Comparison of ENCODE assay signal across 19 cellular contexts in the genomic region with DNA sequence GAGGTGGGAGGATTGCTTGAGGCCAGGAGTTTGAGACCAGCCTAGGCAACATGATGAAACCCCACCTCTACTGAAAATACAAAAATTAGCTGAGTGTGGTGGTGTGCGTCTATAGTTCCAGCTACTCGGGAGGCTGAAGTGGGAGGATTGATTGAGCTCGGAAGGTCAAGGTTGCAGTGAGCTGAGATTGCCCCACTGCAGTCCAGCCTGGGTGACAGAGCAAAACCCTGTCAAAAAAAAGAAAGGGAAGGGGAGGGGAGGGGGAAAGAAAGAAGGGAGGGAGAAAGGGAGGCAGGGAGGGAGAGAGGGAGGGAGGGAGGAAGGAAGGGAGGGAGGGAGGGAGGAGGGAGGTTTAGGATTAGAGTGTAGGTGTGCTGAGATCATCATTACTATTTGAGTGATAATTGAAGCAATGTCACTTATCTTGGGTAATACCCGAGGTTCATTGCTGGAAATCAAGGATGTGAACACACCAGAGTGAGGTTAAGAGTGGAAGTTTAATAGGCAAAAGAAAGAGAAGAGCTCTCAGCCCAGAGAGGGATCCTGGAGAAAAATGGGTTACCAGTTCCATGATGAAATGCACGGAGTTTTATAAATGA. TPM values are rescaled to one million over a fixed set of nuclear protein-coding genes. Genes with fewer than 3 reads are reported as not detected.
A peak's percentile ranks its signal among the peaks of the same experiment; 100 is the strongest.
DNase-seq lines count a peak whose midpoint lies in the region; ATAC-seq and TF ChIP-seq lines count a peak whose summit lies in the region.
"Had no signal": no experiment of that assay in that cellular context is flagged by ENCODE, and none has a peak within 500 bp of the region (broad histone marks: within the 10 kb centered on the region; RNA-seq: fewer than 3 reads in every experiment).

No MANE protein-coding gene starts in this region.

- no peak overlapping the region for H2BK15ac ChIP-seq in IMR-90 (ENCODE audit: low read depth, low read length)

- peak overlapping the region; percentile 10; the same call in 1 of the 2 replicates for H3K4me2 ChIP-seq in IMR-90 (ENCODE audit: low read depth, low read length)
- H3K4me2 ChIP-seq: SK-N-SH had no signal

- no peak for TF ChIP-seq EP300 in gastroesophageal sphincter (IDR thresholded peaks at IDR 0.05)

- H3K18ac ChIP-seq in IMR-90 (ENCODE audit: low read depth, low read length) = peak overlapping the region; percentile 40; the same call in 1 of the 2 replicates

- H4K91ac ChIP-seq in IMR-90 (ENCODE audit: insufficient read depth, low read depth, low read length) = no peak overlapping the region; the same call in 1 of the 2 replicates

- TF ChIP-seq POLR2A in IMR-90 (IDR thresholded peaks at IDR 0.05; ENCODE audit: low read depth, low read length) = no peak
- no peak for TF ChIP-seq POLR2A in gastroesophageal sphincter (IDR thresholded peaks at IDR 0.05)

- H3K23ac ChIP-seq in IMR-90 (ENCODE audit: low read depth, low read length) = peak overlapping the region; percentile 28; the same call in 1 of the 2 replicates

- no peak overlapping the region for H2AK9ac ChIP-seq in IMR-90 (replicated peaks; ENCODE audit: low read depth, low read length, poor library complexity)

- dilution Hi-C loops in IMR-90 (cut with HindIII; ENCODE audit: low sequenced_read_pairs, unreplicated experiment) = no loop called here

- peaks cover 6% of the 10 kb centered on the region for H3K9me1 ChIP-seq in IMR-90 (ENCODE audit: insufficient read depth, low read length)

- H4K8ac ChIP-seq in IMR-90 (ENCODE audit: low read depth in 2 of 2, low read length in 2 of 2) = peak overlapping the region in 1 of 2 experiments; percentile 33; a peak in 1 of 4 replicates

- H3K56ac ChIP-seq in IMR-90 (ENCODE audit: extremely low read depth, insufficient read depth, low read length) = no peak overlapping the region

- H3K4me3 Mint-ChIP-seq in CD14-positive monocyte = no peak overlapping the region
- H3K4me3 Mint-ChIP-seq: dendritic cell treated with granulocyte-macrophage colony-stimulating factor and Interleukin-4, amounts not matched to agents 40 ng/mL and 50 ng/mL, for 4 days had no signal

- intact Hi-C loops in CD14-positive monocyte (cut with micrococcal nuclease) = no loop called here
- intact Hi-C loops in IMR-90 (cut with micrococcal nuclease) = no loop called here
- intact Hi-C loops in tibial artery (cut with DNase I; ENCODE audit: low total_unique reads) = no loop called here

- no peak overlapping the region for H2BK120ac ChIP-seq in IMR-90 (ENCODE audit: low read depth, low read length)

- H3K9me3 Mint-ChIP-seq in CD14-positive monocyte = peaks cover 0 to 2% (median 0%) of the 10 kb centered on the region in 7 donors
- H3K9me3 Mint-ChIP-seq: dendritic cell treated with granulocyte-macrophage colony-stimulating factor and Interleukin-4, amounts not matched to agents 40 ng/mL and 50 ng/mL, for 4 days had no signal

- DNase-seq in CD14-positive monocyte (ENCODE audit: low spot score) = no peak
- no peak for DNase-seq in IMR-90
- DNase-seq in tibial artery = no peak
- DNase-seq in right atrium auricular region (ENCODE audit: low spot score) = no peak
- DNase-seq in RKO (ENCODE audit: low spot score) = no peak
- DNase-seq: activated CD4-positive, alpha-beta T cell treated with anti-CD3 and anti-CD28 coated beads, Interleukin-2, amount 50 U/mL, for 1 hour; activated naive CD4-positive, alpha-beta T cell treated with anti-CD3 and anti-CD28 coated beads, Interleukin-2, amount 50 U/mL, for 16 hours; COR-L47; DND-41; H7; islet precursor cell; NCI-H1694 treated with DMSO at 0.1 percent for 48 hours; NCI-H774; posterior cingulate gyrus; SK-N-SH; WERI-Rb-1 had no signal

- H3K14ac ChIP-seq in IMR-90 (replicated peaks; ENCODE audit: low read depth, low read length) = no peak overlapping the region

- peaks cover 28% of the 10 kb centered on the region for H3K4me1 Mint-ChIP-seq in CD14-positive monocyte

- no peak overlapping the region for H2BK20ac ChIP-seq in IMR-90 (ENCODE audit: low read depth, low read length)

- no peak overlapping the region for H4K5ac ChIP-seq in IMR-90 (ENCODE audit: low read depth, low read length)

- no peaks in the 10 kb centered on the region for H3K9me3 ChIP-seq in IMR-90 (ENCODE audit: control insufficient read depth, insufficient read depth, low read length)
- no peaks in the 10 kb centered on the region for H3K9me3 ChIP-seq in gastroesophageal sphincter
- H3K9me3 ChIP-seq in tibial artery = no peaks in the 10 kb centered on the region
- H3K9me3 ChIP-seq in right atrium auricular region = no peaks in the 10 kb centered on the region
- H3K9me3 ChIP-seq: SK-N-SH had no signal

- H2AFZ ChIP-seq in IMR-90 (replicated peaks; ENCODE audit: low read length, poor library complexity) = no peak overlapping the region

- peaks cover 6 to 52% of the 10 kb centered on the region in 2 donors for H3K36me3 Mint-ChIP-seq in CD14-positive monocyte

- ATAC-seq in IMR-90 (ENCODE audit: low read depth) (no peak), gastroesophageal sphincter (no peak), GM21367 (IDR thresholded peaks at IDR 0.05; ENCODE audit: unreplicated experiment) (no peak)

- no peak overlapping the region for H2AK5ac ChIP-seq in IMR-90 (ENCODE audit: low read depth, low read length)

- BruUV-seq in IMR-90 (replicated peaks; lab: Mats Ljungman, UMichigan) = no TSS peak

- H3K9ac ChIP-seq in IMR-90 (ENCODE audit: low read depth, low read length) = no peak overlapping the region
- H3K9ac ChIP-seq: SK-N-SH had no signal

- H3K4ac ChIP-seq in IMR-90 (ENCODE audit: low read depth, low read length) = no peak overlapping the region

- H3K27ac ChIP-seq in IMR-90 (ENCODE audit: insufficient read depth, low read length) (peak overlapping the region; percentile 48; the same call in 1 of the 2 replicates), gastroesophageal sphincter (peak overlapping the region in 3 of 4 donors; percentile 0 to 45 (median 44)), tibial artery (peak overlapping the region; percentile 13 to 34), right atrium auricular region (no peak overlapping the region)
- H3K27ac ChIP-seq: WERI-Rb-1 had no signal

- POLR2A ChIA-PET in IMR-90 (lab: Charles Lee; ENCODE audit: unreplicated experiment) = no interaction called here

- H2BK5ac ChIP-seq in IMR-90 (ENCODE audit: low read depth, low read length, poor library complexity, severe bottlenecking) = peak overlapping the region; percentile 59

- TF ChIP-seq CTCF in CD14-positive monocyte (IDR thresholded peaks at IDR 0.05) (no peak), IMR-90 (conservative IDR thresholded peaks at IDR 0.05; ENCODE audit: low read depth, low read length) (no peak), gastroesophageal sphincter (IDR thresholded peaks at IDR 0.05) (no peak), tibial artery (IDR thresholded peaks at IDR 0.05) (no peak), right atrium auricular region (IDR thresholded peaks at IDR 0.05) (no peak)

- WGBS in IMR-90 (ENCODE audit: extremely low coverage in 2 of 2, insufficient read length in 1 of 2), 2 experiments = 60% methylated on average over 4 of the region's 5 CpGs; no CpG with 5 or more reads in 1 of the 2 experiments
- WGBS in gastroesophageal sphincter (ENCODE audit: low coverage in 1 of 2), 2 donors = 49 to 53% methylated on average over 5 of the region's 5 CpGs

- in situ Hi-C loops in IMR-90 (cut with MboI; ENCODE audit: low sequenced_read_pairs) = no loop called here

- peaks cover 3 to 47% of the 10 kb centered on the region in 2 experiments; a peak in 3 of 4 replicates for H3K79me1 ChIP-seq in IMR-90 (ENCODE audit: low read depth in 1 of 2, low read length in 2 of 2)

- no peak overlapping the region for H3K4me3 ChIP-seq in IMR-90 (ENCODE audit: insufficient read depth, low read depth, low read length)
- no peak overlapping the region for H3K4me3 ChIP-seq in gastroesophageal sphincter
- no peak overlapping the region for H3K4me3 ChIP-seq in tibial artery
- no peak overlapping the region for H3K4me3 ChIP-seq in right atrium auricular region

- TF ChIP-seq RAD21 in IMR-90 (IDR thresholded peaks at IDR 0.05; ENCODE audit: low read length) = no peak

- H3K27me3 ChIP-seq in IMR-90 (ENCODE audit: control insufficient read depth, insufficient read depth, low read length) = no peaks in the 10 kb centered on the region
- no peaks in the 10 kb centered on the region for H3K27me3 ChIP-seq in gastroesophageal sphincter
- H3K27me3 ChIP-seq in tibial artery = no peaks in the 10 kb centered on the region
- H3K27me3 ChIP-seq in right atrium auricular region = no peaks in the 10 kb centered on the region

- peak overlapping the region in 4 of 7 donors; percentile 68 to 82 (median 75) for H3K27ac Mint-ChIP-seq in CD14-positive monocyte
- H3K27ac Mint-ChIP-seq: dendritic cell treated with granulocyte-macrophage colony-stimulating factor and Interleukin-4, amounts not matched to agents 40 ng/mL and 50 ng/mL, for 4 days had no signal

- H3K4me1 ChIP-seq in IMR-90 (ENCODE audit: control insufficient read depth, insufficient read depth, low read length) (peaks cover 22% of the 10 kb centered on the region), gastroesophageal sphincter (peaks cover 15 to 99% (median 27%) of the 10 kb centered on the region in 3 donors), tibial artery (peaks cover 0 to 95% (median 61%) of the 10 kb centered on the region in 4 donors), right atrium auricular region (peaks cover 0 to 81% of the 10 kb centered on the region in 2 donors)

- no peaks in the 10 kb centered on the region for H3K27me3 Mint-ChIP-seq in CD14-positive monocyte (ENCODE audit: low read depth in 3 of 3)
- H3K27me3 Mint-ChIP-seq: dendritic cell treated with granulocyte-macrophage colony-stimulating factor and Interleukin-4, amounts not matched to agents 40 ng/mL and 50 ng/mL, for 4 days had no signal

- CTCF ChIA-PET in IMR-90 (lab: Yijun Ruan, JAX) = no interaction called here

- peaks cover 9% of the 10 kb centered on the region for H3K36me3 ChIP-seq in IMR-90 (ENCODE audit: control insufficient read depth, insufficient read depth, low read length)
- peaks cover 0 to 5% of the 10 kb centered on the region in 2 donors for H3K36me3 ChIP-seq in gastroesophageal sphincter
- no peaks in the 10 kb centered on the region for H3K36me3 ChIP-seq in tibial artery
- H3K36me3 ChIP-seq in right atrium auricular region = peaks cover 8% of the 10 kb centered on the region
- H3K36me3 ChIP-seq: WERI-Rb-1 had no signal

- peaks cover 92% of the 10 kb centered on the region for H4K20me1 ChIP-seq in IMR-90 (ENCODE audit: insufficient read depth, low read length)

TF ChIP-seq in IMR-90, 13 proteins besides CTCF, POLR2A, EP300 and RAD21 (continues in another document):
- TF ChIP-seq CHD1 (IDR thresholded peaks at IDR 0.05; ENCODE audit: low read depth, low read length) (no peak), MAFK (IDR thresholded peaks at IDR 0.05; ENCODE audit: low read depth, low read length) (no peak), SMC3 (IDR thresholded peaks at IDR 0.05; ENCODE audit: low read depth, low read length) (no peak), MAZ (IDR thresholded peaks at IDR 0.05; ENCODE audit: borderline replicate concordance, low read depth, low read length) (no peak)

RNA-seq across cellular contexts. Expression of gene VCL, which starts 27.6 kb away (rescaled TPM):
- polyA plus RNA-seq in CD14-positive monocyte (10 to 100 TPM; 52.8 to 68.4 TPM), IMR-90 (2012; rRNA removed) (193 and 227 TPM in 2 replicates)
- total RNA-seq in IMR-90 (2012; rRNA removed) (283 and 316 TPM in 2 replicates), gastroesophageal sphincter (100 to 1,000 TPM; 433 to 615 (median 440) TPM), right atrium auricular region (100 to 1,000 TPM; 173 to 216 TPM)
- 85.9 and 102 TPM in 2 replicates for polyA plus RNA-seq in IMR-90 (2012; cell fraction: cytosol; rRNA removed)
- 176 and 458 TPM in 2 replicates for polyA plus RNA-seq in IMR-90 (2012; cell fraction: nucleus; rRNA removed; ENCODE audit: low replicate concordance)

Comparison
In these comparisons a context has a peak if more than half of its experiments do, and no peak if none do; other contexts are left out.
1. H3K27ac ChIP-seq: peak in IMR-90 (single experiment), gastroesophageal sphincter (3 of 4) and tibial artery (2 of 2); none in right atrium auricular region (0 of 2).